1 cellular context compared by ENCODE assay signal in the genomic region with DNA sequence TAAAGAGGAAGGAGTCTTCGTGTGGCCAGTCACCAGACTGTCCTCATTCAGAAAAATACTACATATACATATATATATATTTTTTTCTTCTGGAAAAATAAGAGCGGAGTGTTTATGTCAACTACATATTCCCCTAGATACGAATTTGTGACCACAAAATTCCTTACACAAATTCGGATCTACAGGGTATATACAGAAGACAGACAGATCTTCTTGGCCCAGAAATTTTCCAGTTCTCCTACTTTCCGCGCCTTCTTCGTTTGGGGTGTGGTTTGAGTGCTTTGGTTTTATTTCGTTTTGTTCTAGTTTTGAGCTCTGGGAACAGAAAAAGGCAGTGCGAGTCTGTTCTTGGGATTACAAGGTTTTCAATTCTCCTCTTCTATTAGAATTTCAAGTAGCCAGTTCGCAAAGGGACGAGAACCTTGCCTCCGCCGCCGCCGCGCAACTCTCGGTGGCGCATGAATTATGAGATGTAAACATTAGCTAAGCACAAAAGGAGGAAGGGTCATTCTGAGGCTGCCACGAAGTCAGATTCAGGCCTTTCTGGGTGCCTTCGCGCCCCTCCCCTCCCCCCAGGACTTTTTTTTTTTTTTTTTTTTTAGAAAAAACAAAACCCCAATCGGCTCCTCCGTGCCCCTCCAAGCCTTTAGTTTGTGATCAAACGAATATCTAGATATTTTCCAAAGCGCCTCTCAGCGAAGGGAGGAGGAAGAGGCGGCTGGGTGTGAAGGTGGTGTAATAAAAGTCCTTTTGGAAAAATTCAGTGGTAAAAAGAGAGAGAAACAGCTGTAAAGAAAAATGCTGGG.
TF ChIP-seq lines count a peak whose summit lies in the region.

No MANE protein-coding gene starts in this region.

TF ChIP-seq in K562, 482 proteins besides CTCF, POLR2A, EP300 and RAD21 (continued from another document and continues in another):
- TF ChIP-seq, protein P1, sequence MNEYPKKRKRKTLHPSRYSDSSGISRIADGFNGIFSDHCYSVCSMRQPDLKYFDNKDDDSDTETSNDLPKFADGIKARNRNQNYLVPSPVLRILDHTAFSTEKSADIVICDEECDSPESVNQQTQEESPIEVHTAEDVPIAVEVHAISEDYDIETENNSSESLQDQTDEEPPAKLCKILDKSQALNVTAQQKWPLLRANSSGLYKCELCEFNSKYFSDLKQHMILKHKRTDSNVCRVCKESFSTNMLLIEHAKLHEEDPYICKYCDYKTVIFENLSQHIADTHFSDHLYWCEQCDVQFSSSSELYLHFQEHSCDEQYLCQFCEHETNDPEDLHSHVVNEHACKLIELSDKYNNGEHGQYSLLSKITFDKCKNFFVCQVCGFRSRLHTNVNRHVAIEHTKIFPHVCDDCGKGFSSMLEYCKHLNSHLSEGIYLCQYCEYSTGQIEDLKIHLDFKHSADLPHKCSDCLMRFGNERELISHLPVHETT (CRISPR knock-in tag; conservative IDR thresholded peaks at IDR 0.05 in 1 of 2, IDR thresholded peaks at IDR 0.05 in 1 of 2), result no peak
- TF ChIP-seq TRIM28 (IDR thresholded peaks at IDR 0.05) (no peak), ZNF124 (CRISPR knock-in tag; IDR thresholded peaks at IDR 0.05) (no peak), DMBX1 (CRISPR knock-in tag; IDR thresholded peaks at IDR 0.05; ENCODE audit: borderline replicate concordance) (peak; percentile 55; the same call in 1 of the 2 replicates), YY1 (IDR thresholded peaks at IDR 0.05; ENCODE audit: borderline replicate concordance in 1 of 3, control insufficient read depth in 1 of 3, extremely low read depth in 1 of 3, insufficient read depth in 3 of 3, insufficient read length in 1 of 3, insufficient replicate concordance in 2 of 3, low read depth in 1 of 3, low read length in 2 of 3) (peak in 1 of 3 experiments; percentile 27), NR2C2 (CRISPR knock-in tag; IDR thresholded peaks at IDR 0.05) (no peak), NR2C2 (tag; IDR thresholded peaks at IDR 0.05) (0 out of 2 replicates have a peak, but pooled peaks have one; percentile 29), GTF2F1 (IDR thresholded peaks at IDR 0.05; ENCODE audit: low read depth, low read length) (no peak), MECOM (CRISPR knock-in tag; IDR thresholded peaks at IDR 0.05) (no peak), DPF2 (IDR thresholded peaks at IDR 0.05) (no peak), CBFA2T3 (IDR thresholded peaks at IDR 0.05) (no peak), ZNF263 (CRISPR knock-in tag; IDR thresholded peaks at IDR 0.05; ENCODE audit: borderline replicate concordance) (no peak), MCM5 (IDR thresholded peaks at IDR 0.05; ENCODE audit: low read depth) (no peak), HDAC1 (IDR thresholded peaks at IDR 0.05) (peak in 1 of 2 experiments; percentile 32; a peak in 1 of 4 replicates), ZBED1 (IDR thresholded peaks at IDR 0.05) (no peak), SREBF2 (CRISPR knock-in tag; IDR thresholded peaks at IDR 0.05) (no peak), CBX8 (IDR thresholded peaks at IDR 0.05; ENCODE audit: borderline replicate concordance, extremely low read depth, low read depth, low read length, poor library complexity, severe bottlenecking) (no peak), MTF1 (CRISPR knock-in tag; IDR thresholded peaks at IDR 0.05; ENCODE audit: borderline replicate concordance) (no peak), EP400 (IDR thresholded peaks at IDR 0.05) (peak; percentile 66; the same call in 1 of the 2 replicates), ZNF561 (CRISPR knock-in tag; conservative IDR thresholded peaks at IDR 0.05) (no peak)
- TF ChIP-seq, protein P2, sequence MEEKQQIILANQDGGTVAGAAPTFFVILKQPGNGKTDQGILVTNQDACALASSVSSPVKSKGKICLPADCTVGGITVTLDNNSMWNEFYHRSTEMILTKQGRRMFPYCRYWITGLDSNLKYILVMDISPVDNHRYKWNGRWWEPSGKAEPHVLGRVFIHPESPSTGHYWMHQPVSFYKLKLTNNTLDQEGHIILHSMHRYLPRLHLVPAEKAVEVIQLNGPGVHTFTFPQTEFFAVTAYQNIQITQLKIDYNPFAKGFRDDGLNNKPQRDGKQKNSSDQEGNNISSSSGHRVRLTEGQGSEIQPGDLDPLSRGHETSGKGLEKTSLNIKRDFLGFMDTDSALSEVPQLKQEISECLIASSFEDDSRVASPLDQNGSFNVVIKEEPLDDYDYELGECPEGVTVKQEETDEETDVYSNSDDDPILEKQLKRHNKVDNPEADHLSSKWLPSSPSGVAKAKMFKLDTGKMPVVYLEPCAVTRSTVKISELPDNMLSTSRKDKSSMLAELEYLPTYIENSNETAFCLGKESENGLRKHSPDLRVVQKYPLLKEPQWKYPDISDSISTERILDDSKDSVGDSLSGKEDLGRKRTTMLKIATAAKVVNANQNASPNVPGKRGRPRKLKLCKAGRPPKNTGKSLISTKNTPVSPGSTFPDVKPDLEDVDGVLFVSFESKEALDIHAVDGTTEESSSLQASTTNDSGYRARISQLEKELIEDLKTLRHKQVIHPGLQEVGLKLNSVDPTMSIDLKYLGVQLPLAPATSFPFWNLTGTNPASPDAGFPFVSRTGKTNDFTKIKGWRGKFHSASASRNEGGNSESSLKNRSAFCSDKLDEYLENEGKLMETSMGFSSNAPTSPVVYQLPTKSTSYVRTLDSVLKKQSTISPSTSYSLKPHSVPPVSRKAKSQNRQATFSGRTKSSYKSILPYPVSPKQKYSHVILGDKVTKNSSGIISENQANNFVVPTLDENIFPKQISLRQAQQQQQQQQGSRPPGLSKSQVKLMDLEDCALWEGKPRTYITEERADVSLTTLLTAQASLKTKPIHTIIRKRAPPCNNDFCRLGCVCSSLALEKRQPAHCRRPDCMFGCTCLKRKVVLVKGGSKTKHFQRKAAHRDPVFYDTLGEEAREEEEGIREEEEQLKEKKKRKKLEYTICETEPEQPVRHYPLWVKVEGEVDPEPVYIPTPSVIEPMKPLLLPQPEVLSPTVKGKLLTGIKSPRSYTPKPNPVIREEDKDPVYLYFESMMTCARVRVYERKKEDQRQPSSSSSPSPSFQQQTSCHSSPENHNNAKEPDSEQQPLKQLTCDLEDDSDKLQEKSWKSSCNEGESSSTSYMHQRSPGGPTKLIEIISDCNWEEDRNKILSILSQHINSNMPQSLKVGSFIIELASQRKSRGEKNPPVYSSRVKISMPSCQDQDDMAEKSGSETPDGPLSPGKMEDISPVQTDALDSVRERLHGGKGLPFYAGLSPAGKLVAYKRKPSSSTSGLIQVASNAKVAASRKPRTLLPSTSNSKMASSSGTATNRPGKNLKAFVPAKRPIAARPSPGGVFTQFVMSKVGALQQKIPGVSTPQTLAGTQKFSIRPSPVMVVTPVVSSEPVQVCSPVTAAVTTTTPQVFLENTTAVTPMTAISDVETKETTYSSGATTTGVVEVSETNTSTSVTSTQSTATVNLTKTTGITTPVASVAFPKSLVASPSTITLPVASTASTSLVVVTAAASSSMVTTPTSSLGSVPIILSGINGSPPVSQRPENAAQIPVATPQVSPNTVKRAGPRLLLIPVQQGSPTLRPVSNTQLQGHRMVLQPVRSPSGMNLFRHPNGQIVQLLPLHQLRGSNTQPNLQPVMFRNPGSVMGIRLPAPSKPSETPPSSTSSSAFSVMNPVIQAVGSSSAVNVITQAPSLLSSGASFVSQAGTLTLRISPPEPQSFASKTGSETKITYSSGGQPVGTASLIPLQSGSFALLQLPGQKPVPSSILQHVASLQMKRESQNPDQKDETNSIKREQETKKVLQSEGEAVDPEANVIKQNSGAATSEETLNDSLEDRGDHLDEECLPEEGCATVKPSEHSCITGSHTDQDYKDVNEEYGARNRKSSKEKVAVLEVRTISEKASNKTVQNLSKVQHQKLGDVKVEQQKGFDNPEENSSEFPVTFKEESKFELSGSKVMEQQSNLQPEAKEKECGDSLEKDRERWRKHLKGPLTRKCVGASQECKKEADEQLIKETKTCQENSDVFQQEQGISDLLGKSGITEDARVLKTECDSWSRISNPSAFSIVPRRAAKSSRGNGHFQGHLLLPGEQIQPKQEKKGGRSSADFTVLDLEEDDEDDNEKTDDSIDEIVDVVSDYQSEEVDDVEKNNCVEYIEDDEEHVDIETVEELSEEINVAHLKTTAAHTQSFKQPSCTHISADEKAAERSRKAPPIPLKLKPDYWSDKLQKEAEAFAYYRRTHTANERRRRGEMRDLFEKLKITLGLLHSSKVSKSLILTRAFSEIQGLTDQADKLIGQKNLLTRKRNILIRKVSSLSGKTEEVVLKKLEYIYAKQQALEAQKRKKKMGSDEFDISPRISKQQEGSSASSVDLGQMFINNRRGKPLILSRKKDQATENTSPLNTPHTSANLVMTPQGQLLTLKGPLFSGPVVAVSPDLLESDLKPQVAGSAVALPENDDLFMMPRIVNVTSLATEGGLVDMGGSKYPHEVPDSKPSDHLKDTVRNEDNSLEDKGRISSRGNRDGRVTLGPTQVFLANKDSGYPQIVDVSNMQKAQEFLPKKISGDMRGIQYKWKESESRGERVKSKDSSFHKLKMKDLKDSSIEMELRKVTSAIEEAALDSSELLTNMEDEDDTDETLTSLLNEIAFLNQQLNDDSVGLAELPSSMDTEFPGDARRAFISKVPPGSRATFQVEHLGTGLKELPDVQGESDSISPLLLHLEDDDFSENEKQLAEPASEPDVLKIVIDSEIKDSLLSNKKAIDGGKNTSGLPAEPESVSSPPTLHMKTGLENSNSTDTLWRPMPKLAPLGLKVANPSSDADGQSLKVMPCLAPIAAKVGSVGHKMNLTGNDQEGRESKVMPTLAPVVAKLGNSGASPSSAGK (IDR thresholded peaks at IDR 0.05), result no peak
- TF ChIP-seq, protein P3, sequence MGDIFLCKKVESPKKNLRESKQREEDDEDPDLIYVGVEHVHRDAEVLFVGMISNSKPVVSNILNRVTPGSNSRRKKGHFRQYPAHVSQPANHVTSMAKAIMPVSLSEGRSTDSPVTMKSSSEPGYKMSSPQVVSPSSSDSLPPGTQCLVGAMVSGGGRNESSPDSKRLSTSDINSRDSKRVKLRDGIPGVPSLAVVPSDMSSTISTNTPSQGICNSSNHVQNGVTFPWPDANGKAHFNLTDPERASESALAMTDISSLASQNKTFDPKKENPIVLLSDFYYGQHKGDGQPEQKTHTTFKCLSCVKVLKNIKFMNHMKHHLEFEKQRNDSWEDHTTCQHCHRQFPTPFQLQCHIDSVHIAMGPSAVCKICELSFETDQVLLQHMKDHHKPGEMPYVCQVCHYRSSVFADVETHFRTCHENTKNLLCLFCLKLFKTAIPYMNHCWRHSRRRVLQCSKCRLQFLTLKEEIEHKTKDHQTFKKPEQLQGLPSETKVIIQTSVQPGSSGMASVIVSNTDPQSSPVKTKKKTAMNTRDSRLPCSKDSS (IDR thresholded peaks at IDR 0.05; ENCODE audit: low read depth, partially characterized antibody), result no peak
- TF ChIP-seq, protein P4, sequence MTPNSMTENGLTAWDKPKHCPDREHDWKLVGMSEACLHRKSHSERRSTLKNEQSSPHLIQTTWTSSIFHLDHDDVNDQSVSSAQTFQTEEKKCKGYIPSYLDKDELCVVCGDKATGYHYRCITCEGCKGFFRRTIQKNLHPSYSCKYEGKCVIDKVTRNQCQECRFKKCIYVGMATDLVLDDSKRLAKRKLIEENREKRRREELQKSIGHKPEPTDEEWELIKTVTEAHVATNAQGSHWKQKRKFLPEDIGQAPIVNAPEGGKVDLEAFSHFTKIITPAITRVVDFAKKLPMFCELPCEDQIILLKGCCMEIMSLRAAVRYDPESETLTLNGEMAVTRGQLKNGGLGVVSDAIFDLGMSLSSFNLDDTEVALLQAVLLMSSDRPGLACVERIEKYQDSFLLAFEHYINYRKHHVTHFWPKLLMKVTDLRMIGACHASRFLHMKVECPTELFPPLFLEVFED (CRISPR knock-in tag; conservative IDR thresholded peaks at IDR 0.05), result no peak
- TF ChIP-seq, protein P5, sequence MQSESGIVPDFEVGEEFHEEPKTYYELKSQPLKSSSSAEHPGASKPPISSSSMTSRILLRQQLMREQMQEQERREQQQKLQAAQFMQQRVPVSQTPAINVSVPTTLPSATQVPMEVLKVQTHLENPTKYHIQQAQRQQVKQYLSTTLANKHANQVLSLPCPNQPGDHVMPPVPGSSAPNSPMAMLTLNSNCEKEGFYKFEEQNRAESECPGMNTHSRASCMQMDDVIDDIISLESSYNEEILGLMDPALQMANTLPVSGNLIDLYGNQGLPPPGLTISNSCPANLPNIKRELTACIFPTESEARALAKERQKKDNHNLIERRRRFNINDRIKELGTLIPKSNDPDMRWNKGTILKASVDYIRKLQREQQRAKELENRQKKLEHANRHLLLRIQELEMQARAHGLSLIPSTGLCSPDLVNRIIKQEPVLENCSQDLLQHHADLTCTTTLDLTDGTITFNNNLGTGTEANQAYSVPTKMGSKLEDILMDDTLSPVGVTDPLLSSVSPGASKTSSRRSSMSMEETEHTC (IDR thresholded peaks at IDR 0.05), result no peak
- TF ChIP-seq, protein P6, sequence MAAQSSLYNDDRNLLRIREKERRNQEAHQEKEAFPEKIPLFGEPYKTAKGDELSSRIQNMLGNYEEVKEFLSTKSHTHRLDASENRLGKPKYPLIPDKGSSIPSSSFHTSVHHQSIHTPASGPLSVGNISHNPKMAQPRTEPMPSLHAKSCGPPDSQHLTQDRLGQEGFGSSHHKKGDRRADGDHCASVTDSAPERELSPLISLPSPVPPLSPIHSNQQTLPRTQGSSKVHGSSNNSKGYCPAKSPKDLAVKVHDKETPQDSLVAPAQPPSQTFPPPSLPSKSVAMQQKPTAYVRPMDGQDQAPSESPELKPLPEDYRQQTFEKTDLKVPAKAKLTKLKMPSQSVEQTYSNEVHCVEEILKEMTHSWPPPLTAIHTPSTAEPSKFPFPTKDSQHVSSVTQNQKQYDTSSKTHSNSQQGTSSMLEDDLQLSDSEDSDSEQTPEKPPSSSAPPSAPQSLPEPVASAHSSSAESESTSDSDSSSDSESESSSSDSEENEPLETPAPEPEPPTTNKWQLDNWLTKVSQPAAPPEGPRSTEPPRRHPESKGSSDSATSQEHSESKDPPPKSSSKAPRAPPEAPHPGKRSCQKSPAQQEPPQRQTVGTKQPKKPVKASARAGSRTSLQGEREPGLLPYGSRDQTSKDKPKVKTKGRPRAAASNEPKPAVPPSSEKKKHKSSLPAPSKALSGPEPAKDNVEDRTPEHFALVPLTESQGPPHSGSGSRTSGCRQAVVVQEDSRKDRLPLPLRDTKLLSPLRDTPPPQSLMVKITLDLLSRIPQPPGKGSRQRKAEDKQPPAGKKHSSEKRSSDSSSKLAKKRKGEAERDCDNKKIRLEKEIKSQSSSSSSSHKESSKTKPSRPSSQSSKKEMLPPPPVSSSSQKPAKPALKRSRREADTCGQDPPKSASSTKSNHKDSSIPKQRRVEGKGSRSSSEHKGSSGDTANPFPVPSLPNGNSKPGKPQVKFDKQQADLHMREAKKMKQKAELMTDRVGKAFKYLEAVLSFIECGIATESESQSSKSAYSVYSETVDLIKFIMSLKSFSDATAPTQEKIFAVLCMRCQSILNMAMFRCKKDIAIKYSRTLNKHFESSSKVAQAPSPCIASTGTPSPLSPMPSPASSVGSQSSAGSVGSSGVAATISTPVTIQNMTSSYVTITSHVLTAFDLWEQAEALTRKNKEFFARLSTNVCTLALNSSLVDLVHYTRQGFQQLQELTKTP (IDR thresholded peaks at IDR 0.05; ENCODE audit: low read depth in 1 of 2, partially characterized antibody in 2 of 2), result peak in 1 of 2 experiments; percentile 79
